In the genomic region with DNA sequence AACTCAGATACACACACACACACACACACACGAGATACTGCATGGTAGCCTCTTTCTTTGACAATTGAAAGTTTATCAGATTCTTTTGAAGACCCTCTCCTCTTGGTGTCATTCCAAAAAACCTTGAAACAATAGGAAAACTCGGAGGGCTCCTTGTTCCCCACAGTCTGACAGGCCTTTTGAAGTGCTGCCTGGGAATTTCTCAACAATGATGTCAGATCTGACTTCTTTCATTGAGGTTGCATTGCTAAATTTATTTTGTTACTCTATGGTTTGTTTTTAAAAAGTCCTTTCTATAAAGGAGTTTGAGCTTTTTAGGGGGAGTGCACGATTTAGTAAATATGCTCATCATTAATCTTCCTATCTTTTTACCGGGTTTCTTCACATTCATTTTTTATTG, we compare ENCODE assay signal across 19 cellular contexts.
DNase-seq lines count a peak whose midpoint lies in the region; ATAC-seq and TF ChIP-seq lines count a peak whose summit lies in the region.
"Had no signal": no experiment of that assay in that cellular context is flagged by ENCODE, and none has a peak within 500 bp of the region (broad histone marks: within the 10 kb centered on the region; RNA-seq: fewer than 3 reads in every experiment).

No MANE protein-coding gene starts in this region.

- H3K27me3 Mint-ChIP-seq in activated naive CD4-positive, alpha-beta T cell treated with anti-CD3 and anti-CD28 coated beads for 36 hours (ENCODE audit: low read depth), result no peaks in the 10 kb centered on the region
- H3K27me3 Mint-ChIP-seq: CD4-positive, CD25-positive, alpha-beta regulatory T cell; CD8-positive, alpha-beta memory T cell had no signal

- no peaks in the 10 kb centered on the region for H3K4me1 Mint-ChIP-seq in activated naive CD4-positive, alpha-beta T cell treated with anti-CD3 and anti-CD28 coated beads for 36 hours (ENCODE audit: low read depth)
- H3K4me1 Mint-ChIP-seq: CD4-positive, CD25-positive, alpha-beta regulatory T cell; CD8-positive, alpha-beta memory T cell had no signal

- H3K27ac Mint-ChIP-seq in activated naive CD4-positive, alpha-beta T cell treated with anti-CD3 and anti-CD28 coated beads for 36 hours, result no peak overlapping the region
- H3K27ac Mint-ChIP-seq: CD4-positive, CD25-positive, alpha-beta regulatory T cell; CD8-positive, alpha-beta memory T cell had no signal

- no peak for TF ChIP-seq CTCF in choroid plexus epithelial cell (conservative IDR thresholded peaks at IDR 0.05; ENCODE audit: low read depth, low read length)
- no peak for TF ChIP-seq CTCF in fibroblast of mammary gland (conservative IDR thresholded peaks at IDR 0.05; ENCODE audit: control insufficient read depth, insufficient read depth, low read depth, low read length)
- TF ChIP-seq CTCF in fibroblast of villous mesenchyme (IDR thresholded peaks at IDR 0.05; ENCODE audit: insufficient read depth, low read depth, low read length), result no peak
- TF ChIP-seq CTCF in lower leg skin (IDR thresholded peaks at IDR 0.05), result no peak

- CTCF ChIA-PET in activated naive CD4-positive, alpha-beta T cell treated with anti-CD3 and anti-CD28 coated beads for 36 hours (lab: Charles Lee), result no interaction called here

- no peaks in the 10 kb centered on the region for H3K36me3 Mint-ChIP-seq in activated naive CD4-positive, alpha-beta T cell treated with anti-CD3 and anti-CD28 coated beads for 36 hours (ENCODE audit: low read depth)
- H3K36me3 Mint-ChIP-seq: CD4-positive, CD25-positive, alpha-beta regulatory T cell; CD8-positive, alpha-beta memory T cell had no signal

- H3K9me3 Mint-ChIP-seq in activated naive CD4-positive, alpha-beta T cell treated with anti-CD3 and anti-CD28 coated beads for 36 hours, result peaks cover 2% of the 10 kb centered on the region

- DNase-seq in choroid plexus epithelial cell (ENCODE audit: low read depth) (peak; percentile 22), fibroblast of mammary gland (ENCODE audit: low read depth) (peak; percentile 38), fibroblast of villous mesenchyme (ENCODE audit: low read depth) (peak; percentile 20), left lobe of liver (ENCODE audit: low spot score) (no peak), lower leg skin (ENCODE audit: low spot score in 2 of 2) (no peak)
- DNase-seq in activated naive CD4-positive, alpha-beta T cell treated with anti-CD3 and anti-CD28 coated beads for 36 hours, result no peak
- DNase-seq: ACHN; BE2C; C1 segment of cervical spinal cord; CD4-positive, CD25-positive, alpha-beta regulatory T cell; CD8-positive, alpha-beta memory T cell; COR-L47; DMS 273 treated with DMSO at 0.1 percent for 48 hours; DMS53; DND-41; EL; GM23248 had no signal

- no peak overlapping the region for H3K4me3 Mint-ChIP-seq in activated naive CD4-positive, alpha-beta T cell treated with anti-CD3 and anti-CD28 coated beads for 36 hours
- H3K4me3 Mint-ChIP-seq: CD4-positive, CD25-positive, alpha-beta regulatory T cell; CD8-positive, alpha-beta memory T cell had no signal

- TF ChIP-seq POLR2A in lower leg skin (IDR thresholded peaks at IDR 0.05), result no peak

- intact Hi-C loops in activated naive CD4-positive, alpha-beta T cell treated with anti-CD3 and anti-CD28 coated beads for 36 hours (cut with micrococcal nuclease), result no loop called here
- intact Hi-C loops in lower leg skin (cut with DNase I; ENCODE audit: low total_unique reads), result no loop called here

- ATAC-seq in left lobe of liver, result no peak
- ATAC-seq: GM12878 had no signal

- WGBS in lower leg skin, 2 donors, result 49 to 55% methylated on average over 4 of the region's 4 CpGs

- H3K4me3 ChIP-seq in choroid plexus epithelial cell (ENCODE audit: low read depth, low read length), result no peak overlapping the region
- no peak overlapping the region for H3K4me3 ChIP-seq in fibroblast of mammary gland (ENCODE audit: control insufficient read depth, low read depth, low read length)
- no peak overlapping the region for H3K4me3 ChIP-seq in fibroblast of villous mesenchyme (ENCODE audit: low read depth, low read length)
- H3K4me3 ChIP-seq in lower leg skin (ENCODE audit: low read depth, poor library complexity, severe bottlenecking), result no peak overlapping the region
- H3K4me3 ChIP-seq: GM12878, GM23248, HAP-1 had no signal

Comparison
In these comparisons a context has a peak if more than half of its experiments do, and no peak if none do; other contexts are left out.
1. DNase-seq: peak in choroid plexus epithelial cell (single experiment), fibroblast of mammary gland (single experiment) and fibroblast of villous mesenchyme (single experiment); none in left lobe of liver (single experiment), activated naive CD4-positive, alpha-beta T cell treated with anti-CD3 and anti-CD28 coated beads for 36 hours (single experiment) and lower leg skin (0 of 2).